Comparison of ENCODE assay signal across 10 cellular contexts in genomic region chr2:168583710-168584521, GRCh38.
A peak's percentile ranks its signal among the peaks of the same experiment; 100 is the strongest.
DNase-seq lines count a peak whose midpoint lies in the region; ATAC-seq and TF ChIP-seq lines count a peak whose summit lies in the region.
"Had no signal": no experiment of that assay in that cellular context is flagged by ENCODE, and none has a peak within 500 bp of the region (broad histone marks: within the 10 kb centered on the region; RNA-seq: fewer than 3 reads in every experiment).

No MANE protein-coding gene starts in this region.

- peaks cover 0 to 29% (median 14%) of the 10 kb centered on the region in 4 donors for H3K4me1 ChIP-seq in transverse colon

- H3K4me3 Mint-ChIP-seq in activated T-cell treated with anti-CD3 and anti-CD28 coated beads, Interleukin-2, amount 50 U/mL, for 72 hours: peak overlapping the region in 1 of 2 donors; percentile 23
- H3K4me3 Mint-ChIP-seq in effector memory CD8-positive, alpha-beta T cell: no peak overlapping the region
- H3K4me3 Mint-ChIP-seq: neural progenitor cell had no signal

- TF ChIP-seq POLR2A in transverse colon (IDR thresholded peaks at IDR 0.05): no peak

- H3K4me3 ChIP-seq in transverse colon: no peak overlapping the region
- H3K4me3 ChIP-seq: neural progenitor cell had no signal

- H3K27me3 ChIP-seq in transverse colon: no peaks in the 10 kb centered on the region
- H3K27me3 ChIP-seq: neural progenitor cell had no signal

- ATAC-seq in activated T-cell treated with anti-CD3 and anti-CD28 coated beads, Interleukin-2, amount 50 U/mL, for 72 hours (replicated peaks in 1 of 2): peak; percentile 13 to 41
- no peak for ATAC-seq in effector memory CD8-positive, alpha-beta T cell (replicated peaks)
- ATAC-seq: Panc1 had no signal

- H3K36me3 ChIP-seq in transverse colon: no peaks in the 10 kb centered on the region
- H3K36me3 ChIP-seq: neural progenitor cell had no signal

- in situ Hi-C loops in transverse colon (cut with MboI; ENCODE audit: low pct_ligation_motif_present in 1 of 4, low pct_unique_long_range_greater_than_20kb in 1 of 4, low sequenced_read_pairs in 3 of 4): no loop called here

- no peaks in the 10 kb centered on the region for H3K9me3 ChIP-seq in transverse colon

- H3K36me3 Mint-ChIP-seq in activated T-cell treated with anti-CD3 and anti-CD28 coated beads, Interleukin-2, amount 50 U/mL, for 72 hours (ENCODE audit: insufficient read depth in 2 of 2): no peaks in the 10 kb centered on the region
- H3K36me3 Mint-ChIP-seq in effector memory CD8-positive, alpha-beta T cell (ENCODE audit: insufficient read depth): peaks cover 4% of the 10 kb centered on the region

- H3K27me3 Mint-ChIP-seq in activated T-cell treated with anti-CD3 and anti-CD28 coated beads, Interleukin-2, amount 50 U/mL, for 72 hours (ENCODE audit: low read depth): no peaks in the 10 kb centered on the region
- H3K27me3 Mint-ChIP-seq in effector memory CD8-positive, alpha-beta T cell: no peaks in the 10 kb centered on the region

- intact Hi-C loops in transverse colon (cut with DNase I; ENCODE audit: low total_unique reads): no loop called here

- peaks cover 50% of the 10 kb centered on the region for H3K4me1 Mint-ChIP-seq in activated T-cell treated with anti-CD3 and anti-CD28 coated beads, Interleukin-2, amount 50 U/mL, for 72 hours (ENCODE audit: low read depth)
- peaks cover 0 to 6% of the 10 kb centered on the region in 2 donors for H3K4me1 Mint-ChIP-seq in effector memory CD8-positive, alpha-beta T cell (ENCODE audit: low read depth in 2 of 2)
- H3K4me1 Mint-ChIP-seq: neural progenitor cell had no signal

- no peak for TF ChIP-seq EP300 in transverse colon (IDR thresholded peaks at IDR 0.05; ENCODE audit: low read depth)

- H3K9me3 Mint-ChIP-seq in activated T-cell treated with anti-CD3 and anti-CD28 coated beads, Interleukin-2, amount 50 U/mL, for 72 hours: no peaks in the 10 kb centered on the region
- H3K9me3 Mint-ChIP-seq in effector memory CD8-positive, alpha-beta T cell: no peaks in the 10 kb centered on the region
- H3K9me3 Mint-ChIP-seq: neural progenitor cell had no signal

- H3K27ac Mint-ChIP-seq in activated T-cell treated with anti-CD3 and anti-CD28 coated beads, Interleukin-2, amount 50 U/mL, for 72 hours: peak overlapping the region; percentile 79
- H3K27ac Mint-ChIP-seq in effector memory CD8-positive, alpha-beta T cell: peak overlapping the region in 1 of 2 donors; percentile 15
- H3K27ac Mint-ChIP-seq: neural progenitor cell had no signal

- 44 to 53% methylated on average over 5 of the region's 5 CpGs for whole genome bisulfite sequencing in transverse colon (ENCODE audit: low coverage in 1 of 2), 2 donors

- TF ChIP-seq CTCF in transverse colon (IDR thresholded peaks at IDR 0.05): no peak

- no peak for DNase-seq in activated T-cell treated with anti-CD3 and anti-CD28 coated beads, Interleukin-2, amount 50 U/mL, for 72 hours
- DNase-seq in activated T-cell treated with anti-CD3 and anti-CD28 coated beads for 4 hours (no peak), T1000 (lab: John Stamatoyannopoulos, UW) (peak; percentile 39), foreskin melanocyte (peak; percentile 11), transverse colon (peak; percentile 35), NCI-H1436 treated with DMSO at 0.1 percent for 48 hours (lab: John Stamatoyannopoulos, UW) (no peak)
- no peak for DNase-seq in stimulated activated CD4-positive, alpha-beta T cell treated with anti-CD3 and anti-CD28 coated beads, Interleukin-1b, Interleukin-23, amount 100 ng/mL, for 48 hours
- no peak for DNase-seq in effector memory CD8-positive, alpha-beta T cell

- peak overlapping the region in 3 of 4 donors; percentile 14 to 39 (median 32) for H3K27ac ChIP-seq in transverse colon
- H3K27ac ChIP-seq: neural progenitor cell had no signal

Comparison
In these comparisons a context has a peak if more than half of its experiments do, and no peak if none do; other contexts are left out.
1. DNase-seq: peak in T1000 (single experiment), foreskin melanocyte (single experiment) and transverse colon (single experiment); none in activated T-cell treated with anti-CD3 and anti-CD28 coated beads, Interleukin-2, amount 50 U/mL, for 72 hours (0 of 2), activated T-cell treated with anti-CD3 and anti-CD28 coated beads for 4 hours (single experiment), stimulated activated CD4-positive, alpha-beta T cell treated with anti-CD3 and anti-CD28 coated beads, Interleukin-1b, Interleukin-23, amount 100 ng/mL, for 48 hours (single experiment), NCI-H1436 treated with DMSO at 0.1 percent for 48 hours (single experiment) and effector memory CD8-positive, alpha-beta T cell (0 of 3).